In genomic region chr12:57234233-57234570, GRCh38 we compare ENCODE assay signal across 16 cellular contexts. TPM values are rescaled to one million over a fixed set of nuclear protein-coding genes. Genes with fewer than 3 reads are reported as not detected.
A peak's percentile ranks its signal among the peaks of the same experiment; 100 is the strongest.
DNase-seq lines count a peak whose midpoint lies in the region; ATAC-seq and TF ChIP-seq lines count a peak whose summit lies in the region.
"Had no signal": no experiment of that assay in that cellular context is flagged by ENCODE, and none has a peak within 500 bp of the region (broad histone marks: within the 10 kb centered on the region; RNA-seq: fewer than 3 reads in every experiment).

No MANE protein-coding gene starts in this region.

- H3K36me3 ChIP-seq in BLaER1 (peaks cover 52% of the 10 kb centered on the region), HCT116 (ENCODE audit: control insufficient read depth in 1 of 2, insufficient read depth in 2 of 2, low read length in 2 of 2) (peaks cover 15 to 34% of the 10 kb centered on the region in 2 experiments), adipocyte (ENCODE audit: control insufficient read depth, insufficient read depth, low read length, severe bottlenecking) (peaks cover 37% of the 10 kb centered on the region), SK-N-SH (replicated peaks in 1 of 2; ENCODE audit: control insufficient read depth in 1 of 2, insufficient read depth in 2 of 2, low read length in 1 of 2) (peaks cover 22 to 37% of the 10 kb centered on the region in 2 experiments), upper lobe of right lung (peaks cover 35% of the 10 kb centered on the region)

- no peak overlapping the region for H2AFZ ChIP-seq in HCT116 (ENCODE audit: low read depth, low read length, poor library complexity, severe bottlenecking)
- no peak overlapping the region for H2AFZ ChIP-seq in SK-N-SH (ENCODE audit: low read depth)

- DNase-seq in HCT116 (ENCODE audit: low read depth, low spot score) (no peak), adipocyte (ENCODE audit: low read depth) (no peak), SK-N-SH (no peak), D341Med (ENCODE audit: low spot score) (no peak), posterior cingulate gyrus (no peak), upper lobe of right lung (no peak)
- DNase-seq: activated CD8-positive, alpha-beta T cell treated with anti-CD3 and anti-CD28 coated beads for 36 hours; activated effector memory CD4-positive, alpha-beta T cell treated with anti-CD3 and anti-CD28 coated beads, Interleukin-2, amount 50 U/mL, for 16 hours; foreskin melanocyte; GDM1; NCI-H187 treated with DMSO at 0.1 percent for 48 hours; stimulated activated CD4-positive, alpha-beta T cell treated with anti-CD3 and anti-CD28 coated beads, Interleukin-1b, Interleukin-23, amount 100 ng/mL, for 48 hours had no signal

- H3K9ac ChIP-seq in BLaER1: 0 out of 2 replicates have a peak overlapping the region, but pooled peaks have one; percentile 10
- no peak overlapping the region for H3K9ac ChIP-seq in HCT116 (ENCODE audit: low read length)
- H3K9ac ChIP-seq in adipocyte (ENCODE audit: low read length): no peak overlapping the region
- H3K9ac ChIP-seq in SK-N-SH: no peak overlapping the region

- no peak for TF ChIP-seq EP300 in SK-N-SH (IDR thresholded peaks at IDR 0.05; ENCODE audit: borderline replicate concordance in 1 of 2, low read depth in 1 of 2, low read length in 1 of 2)

- RAD21 ChIA-PET in HCT116 (lab: Charles Lee; ENCODE audit: low non-redundant PET in 1 of 2, low total read pairs in 2 of 2, uncharacterized antibody in 2 of 2, unreplicated experiment in 2 of 2): no interaction called here

- intact Hi-C loops in HCT116 (cut with micrococcal nuclease): no loop called here
- intact Hi-C loops in posterior cingulate gyrus (cut with DNase I): no loop called here
- intact Hi-C loops in upper lobe of right lung (cut with DNase I): no loop called here

- 87% methylated on average over 3 of the region's 3 CpGs for WGBS in SK-N-SH (ENCODE audit: low lambda C conversion rate)

- POLR2A ChIA-PET in HCT116 (lab: Charles Lee) (no interaction called here), SK-N-SH (lab: Yijun Ruan, JAX) (no interaction called here)

- no peak for TF ChIP-seq RAD21 in HCT116 (IDR thresholded peaks at IDR 0.05; ENCODE audit: low read depth)
- no peak for TF ChIP-seq RAD21 in SK-N-SH (IDR thresholded peaks at IDR 0.05; ENCODE audit: low read length)

- no peak overlapping the region for H3K4me3 ChIP-seq in BLaER1
- no peak overlapping the region for H3K4me3 ChIP-seq in HCT116 (replicated peaks in 1 of 2; ENCODE audit: low read depth in 1 of 2, low read length in 2 of 2)
- peak overlapping the region; percentile 6 for H3K4me3 ChIP-seq in adipocyte (ENCODE audit: low read length)
- H3K4me3 ChIP-seq in SK-N-SH (ENCODE audit: low read depth in 2 of 2, low read length in 1 of 2): no peak overlapping the region
- no peak overlapping the region for H3K4me3 ChIP-seq in upper lobe of right lung

- H3K36me3 Mint-ChIP-seq in nephron (ENCODE audit: low read depth): peaks cover 27% of the 10 kb centered on the region

- H3K4me1 ChIP-seq in BLaER1 (peaks cover 82% of the 10 kb centered on the region), HCT116 (ENCODE audit: control insufficient read depth in 1 of 2, insufficient read depth in 2 of 2, low read length in 2 of 2) (peaks cover 6 to 17% of the 10 kb centered on the region in 2 experiments), adipocyte (ENCODE audit: control insufficient read depth, insufficient read depth, low read length) (peaks cover 45% of the 10 kb centered on the region), SK-N-SH (ENCODE audit: control insufficient read depth in 1 of 2, insufficient read depth in 2 of 2, low read depth in 1 of 2, low read length in 1 of 2) (peaks cover 0 to 38% of the 10 kb centered on the region in 2 experiments; a peak in 1 of 4 replicates), upper lobe of right lung (peaks cover 32% of the 10 kb centered on the region)

- CTCF ChIA-PET in HCT116 (lab: Charles Lee) (interaction anchor here (1.1 to 2.1 kb wide), 2 partner anchors 9 to 20 kb away, joined by 3 to 10 read pairs; no protein-coding TSS in a partner anchor), SK-N-SH (lab: Yijun Ruan, JAX) (interaction anchor here (1.0 to 31.5 kb wide), 4 partner anchors 6 to 110 kb away, joined by 5 to 937 read pairs (median 138); partner anchors contain the start of gene NXPH4)

- peak overlapping the region; percentile 62 for H3K4me2 ChIP-seq in BLaER1
- no peak overlapping the region for H3K4me2 ChIP-seq in HCT116 (ENCODE audit: low read length)
- no peak overlapping the region for H3K4me2 ChIP-seq in SK-N-SH

- peak overlapping the region in 1 of 3 experiments; percentile 14 for H3K27ac Mint-ChIP-seq in nephron
- H3K27ac Mint-ChIP-seq: activated CD8-positive, alpha-beta T cell treated with anti-CD3 and anti-CD28 coated beads for 36 hours had no signal

- ATAC-seq in HCT116 (no peak), upper lobe of right lung (no peak)
- ATAC-seq: activated CD8-positive, alpha-beta T cell treated with anti-CD3 and anti-CD28 coated beads for 36 hours had no signal

- peaks cover 9% of the 10 kb centered on the region for H3F3A ChIP-seq in SK-N-SH (replicated peaks; ENCODE audit: insufficient read depth)

- peaks cover 52% of the 10 kb centered on the region for H3K4me1 Mint-ChIP-seq in nephron

- H3K9me3 Mint-ChIP-seq in nephron: no peaks in the 10 kb centered on the region
- H3K9me3 Mint-ChIP-seq: activated CD8-positive, alpha-beta T cell treated with anti-CD3 and anti-CD28 coated beads for 36 hours had no signal

- peaks cover 30% of the 10 kb centered on the region for H3K79me2 ChIP-seq in HCT116 (ENCODE audit: insufficient read depth, low read length)
- H3K79me2 ChIP-seq in SK-N-SH (ENCODE audit: insufficient read depth): peaks cover 28% of the 10 kb centered on the region

- peak overlapping the region; percentile 19 to 54 (median 49) for H3K4me3 Mint-ChIP-seq in nephron
- H3K4me3 Mint-ChIP-seq: activated CD8-positive, alpha-beta T cell treated with anti-CD3 and anti-CD28 coated beads for 36 hours had no signal

- no peak for TF ChIP-seq POLR2A in HCT116 (IDR thresholded peaks at IDR 0.05; ENCODE audit: borderline replicate concordance, extremely low read depth, insufficient read depth, insufficient read length)

- TF ChIP-seq CTCF in HCT116 (IDR thresholded peaks at IDR 0.05 in 2 of 3, conservative IDR thresholded peaks at IDR 0.05 in 1 of 3; ENCODE audit: borderline replicate concordance in 1 of 3, insufficient read depth in 1 of 3, low read depth in 2 of 3, low read length in 2 of 3) (no peak), nephron (IDR thresholded peaks at IDR 0.05; ENCODE audit: unreplicated experiment in 3 of 3) (no peak), SK-N-SH (IDR thresholded peaks at IDR 0.05) (no peak), upper lobe of right lung (IDR thresholded peaks at IDR 0.05) (no peak)

- H3K9me2 ChIP-seq in HCT116 (ENCODE audit: insufficient read depth) (no peaks in the 10 kb centered on the region), SK-N-SH (no peaks in the 10 kb centered on the region)

- H4K20me1 ChIP-seq in BLaER1 (peaks cover 88% of the 10 kb centered on the region), HCT116 (ENCODE audit: insufficient read depth) (no peaks in the 10 kb centered on the region), SK-N-SH (ENCODE audit: insufficient read depth) (no peaks in the 10 kb centered on the region)

- H3K27ac ChIP-seq in BLaER1 (no peak overlapping the region), HCT116 (ENCODE audit: low read depth, low read length) (no peak overlapping the region), SK-N-SH (ENCODE audit: low read depth in 2 of 2, low read length in 1 of 2) (no peak overlapping the region), upper lobe of right lung (no peak overlapping the region)

- H3K27me3 Mint-ChIP-seq in nephron (ENCODE audit: low read depth): peaks cover 48% of the 10 kb centered on the region

- TSS peak; percentile 3 for BruUV-seq in HCT116 (replicated peaks; lab: Mats Ljungman, UMichigan)

- H3K9me3 ChIP-seq in BLaER1: no peaks in the 10 kb centered on the region
- H3K9me3 ChIP-seq in HCT116 (ENCODE audit: control insufficient read depth in 1 of 2, insufficient read depth in 1 of 2, low read depth in 1 of 2, low read length in 2 of 2): no peaks in the 10 kb centered on the region
- no peaks in the 10 kb centered on the region for H3K9me3 ChIP-seq in adipocyte (ENCODE audit: control insufficient read depth, low read length)
- no peaks in the 10 kb centered on the region for H3K9me3 ChIP-seq in SK-N-SH
- H3K9me3 ChIP-seq in upper lobe of right lung: no peaks in the 10 kb centered on the region

- H3K27me3 ChIP-seq in BLaER1 (peaks cover 73% of the 10 kb centered on the region), HCT116 (ENCODE audit: insufficient read depth, low read length) (no peaks in the 10 kb centered on the region), adipocyte (replicated peaks; ENCODE audit: control insufficient read depth, insufficient read depth, low read length) (no peaks in the 10 kb centered on the region), SK-N-SH (ENCODE audit: insufficient read depth) (no peaks in the 10 kb centered on the region), upper lobe of right lung (peaks cover 31% of the 10 kb centered on the region)

TF ChIP-seq in HCT116, 20 proteins besides CTCF, POLR2A, EP300 and RAD21 (continues in another document):
- TF ChIP-seq TCF7L2 (IDR thresholded peaks at IDR 0.05; ENCODE audit: borderline replicate concordance, extremely low read depth, insufficient read depth, insufficient read length) (no peak), ZNF274 (IDR thresholded peaks at IDR 0.05; ENCODE audit: low read depth, low read length) (no peak)

RNA-seq across cellular contexts. Expression of gene SHMT2, which starts 4.7 kb away (rescaled TPM):
- 280 TPM for total RNA-seq in HCT116 (2021; ENCODE audit: unreplicated experiment)
- 319 and 327 TPM in 2 replicates for polyA plus RNA-seq in HCT116 (2012)
- polyA plus RNA-seq in SK-N-SH (2012; rRNA removed): 181 and 204 TPM in 2 replicates
- polyA plus RNA-seq in SK-N-SH (2012; cell fraction: cytosol; rRNA removed): 86.1 and 133 TPM in 2 replicates
- polyA plus RNA-seq in SK-N-SH (2012; cell fraction: nucleus; rRNA removed): 206 and 207 TPM in 2 replicates
- total RNA-seq in upper lobe of right lung: 59.2 TPM

RNA-seq across cellular contexts. Expression of gene STAC3, which starts 16.8 kb away (rescaled TPM):
- total RNA-seq in HCT116 (2021; ENCODE audit: unreplicated experiment) (2.5 TPM), upper lobe of right lung (6.0 TPM)
- polyA plus RNA-seq in HCT116 (2012): 1.3 and 2.4 TPM in 2 replicates
- 0.63 and 0.76 TPM in 2 replicates for polyA plus RNA-seq in SK-N-SH (2012; rRNA removed)
- 0.38 and 0.51 TPM in 2 replicates for polyA plus RNA-seq in SK-N-SH (2012; cell fraction: cytosol; rRNA removed)
- polyA plus RNA-seq in SK-N-SH (2012; cell fraction: nucleus; rRNA removed): 5.4 and 7.1 TPM in 2 replicates
- total RNA-seq: H4 had no signal

RNA-seq across cellular contexts. Expression of gene NXPH4, which starts 17.6 kb away (rescaled TPM):
- 20.0 TPM for total RNA-seq in HCT116 (2021; ENCODE audit: unreplicated experiment)
- 13.6 and 16.2 TPM in 2 replicates for polyA plus RNA-seq in HCT116 (2012)
- polyA plus RNA-seq in SK-N-SH (2012; rRNA removed): 0.18 and 0.31 TPM in 2 replicates
- 0.12 and 0.24 TPM in 2 replicates for polyA plus RNA-seq in SK-N-SH (2012; cell fraction: cytosol; rRNA removed)
- 0.25 and 0.45 TPM in 2 replicates for polyA plus RNA-seq in SK-N-SH (2012; cell fraction: nucleus; rRNA removed)
- not detected for total RNA-seq in upper lobe of right lung
- total RNA-seq: ureter had no signal

Comparison
In these comparisons a context has a peak if more than half of its experiments do, and no peak if none do; other contexts are left out.
1. RNA of gene NXPH4, which starts 17.6 kb away (total RNA-seq): 20.0 TPM in HCT116 (single experiment); not detected in upper lobe of right lung (single experiment); every median in the first group is over 10 times any median in the second.